Comparison of ENCODE assay signal across 12 cellular contexts in the genomic region with DNA sequence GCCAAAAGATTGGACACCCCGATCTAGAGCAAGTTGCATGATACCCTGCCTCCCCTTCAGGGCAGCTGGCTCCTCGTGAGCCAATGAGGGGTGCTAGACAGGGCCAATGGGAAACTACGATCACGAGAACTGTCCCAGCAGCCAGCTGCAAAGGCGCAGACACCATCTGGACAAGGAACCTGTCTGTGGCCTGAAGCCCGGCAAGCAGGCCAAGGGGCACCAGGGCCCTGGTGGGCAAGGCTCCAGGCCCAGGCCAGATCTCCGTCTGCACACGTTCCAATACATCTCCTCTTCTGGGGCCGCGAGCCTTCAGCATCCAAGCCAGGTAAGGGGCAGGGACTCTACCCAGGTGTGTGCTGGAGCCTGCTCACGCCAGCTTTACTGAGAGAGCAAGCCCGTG. TPM values are rescaled to one million over a fixed set of nuclear protein-coding genes. Genes with fewer than 3 reads are reported as not detected.
DNase-seq lines count a peak whose midpoint lies in the region; ATAC-seq and TF ChIP-seq lines count a peak whose summit lies in the region.
"Had no signal": no experiment of that assay in that cellular context is flagged by ENCODE, and none has a peak within 500 bp of the region (broad histone marks: within the 10 kb centered on the region; RNA-seq: fewer than 3 reads in every experiment).

No MANE protein-coding gene starts in this region.

- H3K36me3 ChIP-seq in CD4-positive, CD25-positive, alpha-beta regulatory T cell (ENCODE audit: control insufficient read depth, insufficient read depth, low read length): no peaks in the 10 kb centered on the region
- H3K36me3 ChIP-seq in RWPE2 (ENCODE audit: low read depth) (no peaks in the 10 kb centered on the region), skeletal muscle satellite cell (ENCODE audit: insufficient read depth, low read length) (no peaks in the 10 kb centered on the region)

- H3K4me1 Mint-ChIP-seq in CD4-positive, CD25-positive, alpha-beta regulatory T cell: peaks cover 13 to 69% (median 46%) of the 10 kb centered on the region in 4 donors

- peak overlapping the region in 2 of 3 donors; percentile 75 to 89 for H3K27ac Mint-ChIP-seq in CD4-positive, CD25-positive, alpha-beta regulatory T cell

- H3K4me3 Mint-ChIP-seq in CD4-positive, CD25-positive, alpha-beta regulatory T cell: no peak overlapping the region

- DNase-seq in CD4-positive, CD25-positive, alpha-beta regulatory T cell: no peak
- no peak for DNase-seq in RWPE2 (ENCODE audit: low spot score)
- DNase-seq in right cardiac atrium: no peak
- DNase-seq in NCI-H1436 treated with DMSO at 0.1 percent for 48 hours (lab: John Stamatoyannopoulos, UW): no peak
- DNase-seq: Calu3, cortex of kidney, glutamatergic neuron, NCI-H1417 had no signal

- peak overlapping the region; percentile 41 for H3K9ac ChIP-seq in skeletal muscle satellite cell (ENCODE audit: low read depth, low read length)

- H3K27me3 ChIP-seq in CD4-positive, CD25-positive, alpha-beta regulatory T cell (ENCODE audit: control insufficient read depth, insufficient read depth, low read length): no peaks in the 10 kb centered on the region
- no peaks in the 10 kb centered on the region for H3K27me3 ChIP-seq in RWPE2 (ENCODE audit: insufficient read depth, poor library complexity, severe bottlenecking)
- H3K27me3 ChIP-seq in right cardiac atrium (ENCODE audit: control insufficient read depth, insufficient read depth): no peaks in the 10 kb centered on the region
- H3K27me3 ChIP-seq in skeletal muscle satellite cell (ENCODE audit: control insufficient read depth, insufficient read depth, low read length): no peaks in the 10 kb centered on the region

- H3K27ac ChIP-seq in CD4-positive, CD25-positive, alpha-beta regulatory T cell (ENCODE audit: insufficient read depth, low read length, poor library complexity, severe bottlenecking): no peak overlapping the region
- H3K27ac ChIP-seq in RWPE2 (ENCODE audit: poor library complexity, severe bottlenecking) (peak overlapping the region; percentile 19), right cardiac atrium (ENCODE audit: low read length) (peak overlapping the region; percentile 79)

- H3K4me2 ChIP-seq in skeletal muscle satellite cell (ENCODE audit: low read length): peak overlapping the region; percentile 74

- no peak for ATAC-seq in CD4-positive, CD25-positive, alpha-beta regulatory T cell (ENCODE audit: low read depth in 2 of 2)
- no peak; the same call in 2 of the 3 replicates for ATAC-seq in RWPE2 (ENCODE audit: low read depth)
- ATAC-seq in right cardiac atrium: peak; percentile 4 to 21
- no peak for ATAC-seq in HG02938 (IDR thresholded peaks at IDR 0.05; ENCODE audit: unreplicated experiment)
- no peak for ATAC-seq in HG02973 (IDR thresholded peaks at IDR 0.05; ENCODE audit: unreplicated experiment)
- no peak for ATAC-seq in GM18873 (IDR thresholded peaks at IDR 0.05; ENCODE audit: low FRiP score, unreplicated experiment)

- H3K27me3 Mint-ChIP-seq in CD4-positive, CD25-positive, alpha-beta regulatory T cell: no peaks in the 10 kb centered on the region

- intact Hi-C loops in right cardiac atrium (cut with DNase I): no loop called here

- 81% methylated on average over 12 of the region's 12 CpGs for WGBS in right cardiac atrium

- H3K36me3 Mint-ChIP-seq in CD4-positive, CD25-positive, alpha-beta regulatory T cell: peaks cover 4% of the 10 kb centered on the region

- no peak for TF ChIP-seq CTCF in RWPE2 (IDR thresholded peaks at IDR 0.05; ENCODE audit: poor library complexity, severe bottlenecking)

- H3K9me3 ChIP-seq in CD4-positive, CD25-positive, alpha-beta regulatory T cell (ENCODE audit: control insufficient read depth in 2 of 2, low read length in 2 of 2): no peaks in the 10 kb centered on the region
- H3K9me3 ChIP-seq in RWPE2 (ENCODE audit: severe bottlenecking): no peaks in the 10 kb centered on the region
- H3K9me3 ChIP-seq in right cardiac atrium (ENCODE audit: control insufficient read depth, low read length): no peaks in the 10 kb centered on the region
- no peaks in the 10 kb centered on the region for H3K9me3 ChIP-seq in skeletal muscle satellite cell (replicated peaks; ENCODE audit: low read length)

- H3K4me1 ChIP-seq in CD4-positive, CD25-positive, alpha-beta regulatory T cell (ENCODE audit: control insufficient read depth, insufficient read depth, low read length, poor library complexity, severe bottlenecking): peaks cover 11% of the 10 kb centered on the region
- peaks cover 3% of the 10 kb centered on the region for H3K4me1 ChIP-seq in RWPE2 (ENCODE audit: insufficient read depth, poor library complexity, severe bottlenecking)
- peaks cover 32% of the 10 kb centered on the region for H3K4me1 ChIP-seq in right cardiac atrium (ENCODE audit: control insufficient read depth, insufficient read depth, low read length)
- H3K4me1 ChIP-seq in skeletal muscle satellite cell (ENCODE audit: control insufficient read depth, insufficient read depth, low read length): peaks cover 40% of the 10 kb centered on the region

- no peaks in the 10 kb centered on the region for H3K9me3 Mint-ChIP-seq in CD4-positive, CD25-positive, alpha-beta regulatory T cell

- no peak overlapping the region for H3K4me3 ChIP-seq in CD4-positive, CD25-positive, alpha-beta regulatory T cell (ENCODE audit: low read depth, low read length)
- H3K4me3 ChIP-seq in RWPE2 (ENCODE audit: severe bottlenecking) (no peak overlapping the region), right cardiac atrium (ENCODE audit: low read length) (no peak overlapping the region), skeletal muscle satellite cell (ENCODE audit: low read length) (peak overlapping the region; percentile 45)

RNA-seq across cellular contexts. Expression of gene MED26, which starts 20.2 kb away (rescaled TPM):
- total RNA-seq in CD4-positive, CD25-positive, alpha-beta regulatory T cell: 62.5 TPM
- polyA plus RNA-seq in CD4-positive, CD25-positive, alpha-beta regulatory T cell: 1 to 10 TPM; 2.9 to 4.6 (median 3.9) TPM
- total RNA-seq in right cardiac atrium: 1 to 10 TPM; 5.3 to 6.1 (median 5.6) TPM
- polyA plus RNA-seq in right cardiac atrium: 4.5 TPM
- 5.6 and 7.2 TPM in 2 replicates for total RNA-seq in skeletal muscle satellite cell (2012; rRNA removed)

RNA-seq across cellular contexts. Expression of gene SLC35E1, which starts 35.6 kb away (rescaled TPM):
- 93.1 TPM for total RNA-seq in CD4-positive, CD25-positive, alpha-beta regulatory T cell
- polyA plus RNA-seq in CD4-positive, CD25-positive, alpha-beta regulatory T cell: 10 to 100 TPM; 19.0 to 28.5 (median 24.6) TPM
- 10 to 100 TPM; 21.0 to 26.6 (median 25.8) TPM for total RNA-seq in right cardiac atrium
- 21.3 TPM for polyA plus RNA-seq in right cardiac atrium
- total RNA-seq in skeletal muscle satellite cell (2012; rRNA removed): 32.2 and 39.3 TPM in 2 replicates

RNA-seq across cellular contexts. Expression of gene SMIM7, which starts 52.1 kb away (rescaled TPM):
- total RNA-seq in CD4-positive, CD25-positive, alpha-beta regulatory T cell: 71.0 TPM
- polyA plus RNA-seq in CD4-positive, CD25-positive, alpha-beta regulatory T cell: 10 to 100 TPM; 61.5 to 73.1 (median 65.6) TPM
- total RNA-seq in right cardiac atrium: 10 to 100 TPM; 42.7 to 54.3 (median 45.9) TPM
- 62.6 TPM for polyA plus RNA-seq in right cardiac atrium
- total RNA-seq in skeletal muscle satellite cell (2012; rRNA removed): 62.6 and 70.8 TPM in 2 replicates

RNA-seq across cellular contexts. Expression of gene TMEM38A, which starts 53.1 kb away (rescaled TPM):
- 1.0 TPM for total RNA-seq in CD4-positive, CD25-positive, alpha-beta regulatory T cell
- polyA plus RNA-seq in CD4-positive, CD25-positive, alpha-beta regulatory T cell: 1 to 10 TPM; 2.7 to 5.7 (median 3.8) TPM
- total RNA-seq in right cardiac atrium: 10 to 100 TPM in 3 of 4 donors, 1 to 10 TPM in 1; 6.8 to 17.0 (median 14.0) TPM
- polyA plus RNA-seq in right cardiac atrium: 13.5 TPM
- total RNA-seq in skeletal muscle satellite cell (2012; rRNA removed): 1.0 and 1.5 TPM in 2 replicates

Comparison
In these comparisons a context has a peak if more than half of its experiments do, and no peak if none do; other contexts are left out.
1. ATAC-seq: peak in right cardiac atrium (2 of 2); none in CD4-positive, CD25-positive, alpha-beta regulatory T cell (0 of 2), RWPE2 (single experiment), HG02938 (single experiment), HG02973 (single experiment) and GM18873 (single experiment).